ENCODE assay signal across 1 cellular context in the genomic region with DNA sequence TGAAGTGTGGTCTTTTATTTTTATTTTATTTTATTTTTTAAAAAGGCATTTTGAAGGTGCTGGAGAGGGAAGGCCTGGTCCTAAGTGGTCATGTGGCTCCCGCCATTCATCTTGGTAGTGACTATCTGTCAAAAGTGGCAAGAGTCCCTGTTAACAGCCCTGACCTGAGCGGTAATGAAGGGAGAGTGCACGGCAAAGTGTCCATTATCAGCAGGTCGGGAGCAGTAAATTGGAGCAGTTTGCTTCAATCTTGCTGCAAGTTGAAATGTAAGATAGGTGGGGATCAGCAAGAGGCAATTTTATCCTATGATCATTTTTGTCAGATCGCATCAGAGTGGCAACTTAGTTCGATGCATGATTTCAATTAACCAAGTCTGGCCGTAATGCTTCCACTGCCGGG.
TF ChIP-seq lines count a peak whose summit lies in the region.

No MANE protein-coding gene starts in this region.

TF ChIP-seq in GM23338, 12 proteins besides CTCF, POLR2A, EP300 and RAD21 (continued from another document):
- TF ChIP-seq ZNF462 (CRISPR knock-in tag; IDR thresholded peaks at IDR 0.05) (no peak), ETS1 (IDR thresholded peaks at IDR 0.05) (no peak), NANOG (IDR thresholded peaks at IDR 0.05; ENCODE audit: borderline replicate concordance) (no peak), STAT1 (IDR thresholded peaks at IDR 0.05; ENCODE audit: unreplicated experiment) (no peak), EZH2phosphoT487 (IDR thresholded peaks at IDR 0.05; ENCODE audit: unreplicated experiment) (no peak), JUNB (IDR thresholded peaks at IDR 0.05; ENCODE audit: unreplicated experiment) (no peak), EZH2 (IDR thresholded peaks at IDR 0.05; ENCODE audit: low read depth, unreplicated experiment) (no peak), POLR2AphosphoS5 (IDR thresholded peaks at IDR 0.05; ENCODE audit: low read depth) (no peak), ZNF114 (CRISPR knock-in tag; IDR thresholded peaks at IDR 0.05) (no peak)
- TF ChIP-seq, protein P1, sequence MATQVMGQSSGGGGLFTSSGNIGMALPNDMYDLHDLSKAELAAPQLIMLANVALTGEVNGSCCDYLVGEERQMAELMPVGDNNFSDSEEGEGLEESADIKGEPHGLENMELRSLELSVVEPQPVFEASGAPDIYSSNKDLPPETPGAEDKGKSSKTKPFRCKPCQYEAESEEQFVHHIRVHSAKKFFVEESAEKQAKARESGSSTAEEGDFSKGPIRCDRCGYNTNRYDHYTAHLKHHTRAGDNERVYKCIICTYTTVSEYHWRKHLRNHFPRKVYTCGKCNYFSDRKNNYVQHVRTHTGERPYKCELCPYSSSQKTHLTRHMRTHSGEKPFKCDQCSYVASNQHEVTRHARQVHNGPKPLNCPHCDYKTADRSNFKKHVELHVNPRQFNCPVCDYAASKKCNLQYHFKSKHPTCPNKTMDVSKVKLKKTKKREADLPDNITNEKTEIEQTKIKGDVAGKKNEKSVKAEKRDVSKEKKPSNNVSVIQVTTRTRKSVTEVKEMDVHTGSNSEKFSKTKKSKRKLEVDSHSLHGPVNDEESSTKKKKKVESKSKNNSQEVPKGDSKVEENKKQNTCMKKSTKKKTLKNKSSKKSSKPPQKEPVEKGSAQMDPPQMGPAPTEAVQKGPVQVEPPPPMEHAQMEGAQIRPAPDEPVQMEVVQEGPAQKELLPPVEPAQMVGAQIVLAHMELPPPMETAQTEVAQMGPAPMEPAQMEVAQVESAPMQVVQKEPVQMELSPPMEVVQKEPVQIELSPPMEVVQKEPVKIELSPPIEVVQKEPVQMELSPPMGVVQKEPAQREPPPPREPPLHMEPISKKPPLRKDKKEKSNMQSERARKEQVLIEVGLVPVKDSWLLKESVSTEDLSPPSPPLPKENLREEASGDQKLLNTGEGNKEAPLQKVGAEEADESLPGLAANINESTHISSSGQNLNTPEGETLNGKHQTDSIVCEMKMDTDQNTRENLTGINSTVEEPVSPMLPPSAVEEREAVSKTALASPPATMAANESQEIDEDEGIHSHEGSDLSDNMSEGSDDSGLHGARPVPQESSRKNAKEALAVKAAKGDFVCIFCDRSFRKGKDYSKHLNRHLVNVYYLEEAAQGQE (IDR thresholded peaks at IDR 0.05; ENCODE audit: unreplicated experiment) = no peak
